ENCODE assay signal across 10 cellular contexts in the genomic region with DNA sequence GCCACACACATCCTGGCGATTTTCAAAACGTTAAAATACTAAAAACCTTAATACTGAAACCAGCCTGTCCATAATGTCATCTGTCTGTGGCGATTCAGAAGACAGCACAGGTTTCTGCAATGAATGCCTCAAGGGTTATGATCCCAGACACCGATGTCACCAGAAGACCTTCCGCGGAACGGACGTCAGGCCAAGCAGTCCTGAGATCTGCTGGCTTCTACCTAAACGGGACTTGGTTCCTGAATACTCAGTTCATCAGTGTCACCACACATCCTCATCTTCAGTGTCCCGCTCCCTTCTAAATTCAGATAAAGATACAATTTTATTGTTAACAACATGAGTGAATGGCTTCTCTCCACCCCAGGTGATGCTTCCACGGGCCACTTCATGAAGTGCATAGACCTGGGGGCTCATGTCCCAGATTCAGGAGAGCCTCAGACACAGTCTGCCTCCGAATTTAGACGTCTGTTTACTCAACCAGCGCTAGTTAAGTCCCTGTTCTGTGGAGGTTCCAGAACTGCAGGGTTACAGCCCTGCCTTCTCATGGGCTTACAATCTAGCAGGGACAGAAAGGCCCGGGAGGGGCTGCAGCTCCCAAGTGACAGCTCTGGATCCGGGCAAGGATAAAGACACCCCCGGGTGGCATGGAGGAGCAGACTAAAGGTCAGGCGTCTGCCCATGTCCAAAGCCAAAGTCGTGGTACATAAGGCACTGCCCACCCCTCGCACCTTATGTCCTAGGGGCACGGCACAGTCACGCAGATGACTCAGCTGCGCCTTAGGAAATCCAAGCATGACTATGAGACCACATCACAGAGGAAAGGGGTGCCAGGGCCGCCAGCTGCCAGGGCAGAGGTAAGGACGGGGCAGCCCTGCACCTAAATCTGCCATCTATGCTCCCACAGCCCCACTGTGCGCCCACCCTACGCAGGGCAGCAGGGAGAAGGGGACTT.
DNase-seq lines count a peak whose midpoint lies in the region; ATAC-seq and TF ChIP-seq lines count a peak whose summit lies in the region.
"Had no signal": no experiment of that assay in that cellular context is flagged by ENCODE, and none has a peak within 500 bp of the region (broad histone marks: within the 10 kb centered on the region; RNA-seq: fewer than 3 reads in every experiment).

No MANE protein-coding gene starts in this region.

- H3K4me3 Mint-ChIP-seq in endothelial cell (ENCODE audit: unreplicated experiment) (no peak overlapping the region), nephron progenitor cell (no peak overlapping the region)
- H3K4me3 Mint-ChIP-seq: stimulated activated memory B cell treated with anti-CD40 and anti-IgM and Interleukin-4, amounts not matched to agents 10 μg/mL and 1 μg/mL and 100 μg/mL, for 72 hours; T-helper 1 cell treated with Interleukin-12 subunit alpha and Interleukin-12 subunit beta and Interleukin-4 antibody, amounts not matched to agents 30 μg/mL and 1 μg/mL, for 36 hours had no signal

- CTCF ChIA-PET in AG04449 (lab: Yijun Ruan, JAX): interaction anchor here (0.8 to 1.4 kb wide), 4 partner anchors 10 to 188 kb away, joined by 3 to 6 read pairs (median 3); no protein-coding TSS in a partner anchor

- TF ChIP-seq CTCF in AG04449 (IDR thresholded peaks at IDR 0.05; ENCODE audit: insufficient read depth, low read length, missing control alignments) (no peak), endothelial cell (IDR thresholded peaks at IDR 0.05; ENCODE audit: unreplicated experiment) (no peak), nephron progenitor cell (IDR thresholded peaks at IDR 0.05) (no peak)

- no peaks in the 10 kb centered on the region; the same call in none of the 2 replicates for H3K36me3 ChIP-seq in HAP-1 (replicated peaks)

- H3K9me3 ChIP-seq in HAP-1: no peaks in the 10 kb centered on the region

- peak overlapping the region; percentile 31 for H3K27ac Mint-ChIP-seq in endothelial cell (ENCODE audit: unreplicated experiment)
- peak overlapping the region; percentile 85 for H3K27ac Mint-ChIP-seq in nephron progenitor cell
- H3K27ac Mint-ChIP-seq: stimulated activated memory B cell treated with anti-CD40 and anti-IgM and Interleukin-4, amounts not matched to agents 10 μg/mL and 1 μg/mL and 100 μg/mL, for 72 hours; T-helper 1 cell treated with Interleukin-12 subunit alpha and Interleukin-12 subunit beta and Interleukin-4 antibody, amounts not matched to agents 30 μg/mL and 1 μg/mL, for 36 hours had no signal

- no peaks in the 10 kb centered on the region for H3K4me1 ChIP-seq in HAP-1

- DNase-seq in AG04449 (ENCODE audit: low read depth, low spot score) (no peak), NCI-H460 (ENCODE audit: extremely low read depth, low read depth) (peak; percentile 37), endothelial cell (ENCODE audit: low spot score) (no peak), nephron progenitor cell (no peak), HAP-1 (ENCODE audit: low spot score in 2 of 2) (no peak), NCI-H2227 treated with DMSO at 0.1 percent for 48 hours (lab: John Stamatoyannopoulos, UW) (no peak)

- ATAC-seq in HG02763 (IDR thresholded peaks at IDR 0.05; ENCODE audit: unreplicated experiment) (no peak), GM21737 (IDR thresholded peaks at IDR 0.05; ENCODE audit: unreplicated experiment) (no peak)
- ATAC-seq: stimulated activated memory B cell treated with anti-CD40 and anti-IgM and Interleukin-4, amounts not matched to agents 10 μg/mL and 1 μg/mL and 100 μg/mL, for 72 hours had no signal

- H3K36me3 Mint-ChIP-seq in endothelial cell (ENCODE audit: low read depth, unreplicated experiment) (peaks cover 43% of the 10 kb centered on the region), nephron progenitor cell (ENCODE audit: low read depth) (peaks cover 56% of the 10 kb centered on the region)

- POLR2A ChIA-PET in AG04449 (lab: Yijun Ruan, JAX): interaction anchor here (0.7 to 2.1 kb wide), 8 partner anchors 9 to 189 kb away, joined by 3 to 8 read pairs (median 4); no protein-coding TSS in a partner anchor

- H3K9me3 Mint-ChIP-seq in endothelial cell (ENCODE audit: unreplicated experiment) (no peaks in the 10 kb centered on the region), nephron progenitor cell (no peaks in the 10 kb centered on the region)
- H3K9me3 Mint-ChIP-seq: stimulated activated memory B cell treated with anti-CD40 and anti-IgM and Interleukin-4, amounts not matched to agents 10 μg/mL and 1 μg/mL and 100 μg/mL, for 72 hours; T-helper 1 cell treated with Interleukin-12 subunit alpha and Interleukin-12 subunit beta and Interleukin-4 antibody, amounts not matched to agents 30 μg/mL and 1 μg/mL, for 36 hours had no signal

- peaks cover 27% of the 10 kb centered on the region for H3K27me3 Mint-ChIP-seq in endothelial cell (ENCODE audit: unreplicated experiment)
- H3K27me3 Mint-ChIP-seq in nephron progenitor cell (ENCODE audit: low read depth, poor library complexity): no peaks in the 10 kb centered on the region
- H3K27me3 Mint-ChIP-seq: stimulated activated memory B cell treated with anti-CD40 and anti-IgM and Interleukin-4, amounts not matched to agents 10 μg/mL and 1 μg/mL and 100 μg/mL, for 72 hours had no signal

- in situ Hi-C loops in HAP-1 (cut with MboI; ENCODE audit: low sequenced_read_pairs): no loop called here

- H3K4me3 ChIP-seq in AG04449 (ENCODE audit: low read depth, low read length) (peak overlapping the region; percentile 53), HAP-1 (no peak overlapping the region)

- H3K4me1 Mint-ChIP-seq in endothelial cell (ENCODE audit: unreplicated experiment) (peaks cover 24% of the 10 kb centered on the region), nephron progenitor cell (peaks cover 60% of the 10 kb centered on the region)
- H3K4me1 Mint-ChIP-seq: stimulated activated memory B cell treated with anti-CD40 and anti-IgM and Interleukin-4, amounts not matched to agents 10 μg/mL and 1 μg/mL and 100 μg/mL, for 72 hours had no signal

- H3K27me3 ChIP-seq in HAP-1 (ENCODE audit: low read depth): no peaks in the 10 kb centered on the region
